In the genomic region with DNA sequence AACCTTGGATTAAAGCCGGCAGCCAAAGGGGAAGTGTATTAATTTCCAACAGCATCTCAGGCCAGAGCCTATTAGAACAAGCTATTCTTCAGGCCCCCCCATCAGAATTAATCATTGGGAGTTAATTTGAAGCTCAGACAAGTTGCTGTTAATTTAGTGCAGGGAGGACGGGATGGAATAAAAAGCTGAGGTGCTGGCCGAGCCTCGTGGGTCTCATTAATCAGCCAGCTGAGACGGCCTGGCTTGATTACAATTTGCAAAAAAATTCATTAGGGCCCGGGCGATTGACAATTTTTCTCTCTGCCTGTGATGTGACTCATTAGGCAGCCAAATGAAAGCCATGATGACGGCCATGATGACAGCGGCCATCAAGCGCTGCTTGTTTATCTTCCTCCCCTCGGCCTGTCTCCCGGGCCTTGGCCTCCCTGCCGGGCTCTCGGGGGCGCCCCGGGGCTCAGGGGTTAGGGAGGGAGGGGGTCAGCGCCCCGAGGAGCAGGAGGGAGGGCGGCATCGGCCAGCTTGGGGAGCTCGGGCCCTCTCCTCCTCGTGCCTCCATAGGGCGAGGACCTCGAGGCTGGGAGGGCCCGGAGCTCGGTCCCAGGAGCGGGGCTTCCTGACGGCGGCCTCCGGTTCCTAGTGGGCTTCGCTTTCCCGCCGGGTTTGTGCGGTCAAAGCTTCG, we compare ENCODE assay signal across 26 cellular contexts. TPM values are rescaled to one million over a fixed set of nuclear protein-coding genes. Genes with fewer than 3 reads are reported as not detected.
DNase-seq lines count a peak whose midpoint lies in the region; ATAC-seq and TF ChIP-seq lines count a peak whose summit lies in the region.
"Had no signal": no experiment of that assay in that cellular context is flagged by ENCODE, and none has a peak within 500 bp of the region (broad histone marks: within the 10 kb centered on the region; RNA-seq: fewer than 3 reads in every experiment).

No MANE protein-coding gene starts in this region.

- H3K4me1 ChIP-seq in GM23338 (ENCODE audit: insufficient read depth), result peaks cover 57% of the 10 kb centered on the region

- no peaks in the 10 kb centered on the region for H3K79me2 ChIP-seq in GM23338 (replicated peaks; ENCODE audit: insufficient read depth)

- DNase-seq in AG20443 (ENCODE audit: low spot score) (peak; percentile 14), GM23338 (ENCODE audit: low spot score) (peak; percentile 50), endothelial cell (ENCODE audit: low spot score) (no peak), neural crest cell (ENCODE audit: low read depth, low spot score) (no peak), NCI-H2029 (lab: John Stamatoyannopoulos, UW) (no peak), NCI-H2227 (lab: John Stamatoyannopoulos, UW; ENCODE audit: unreplicated experiment) (no peak)
- DNase-seq: activated CD8-positive, alpha-beta T cell treated with anti-CD3 and anti-CD28 coated beads for 36 hours; activated T-cell treated with anti-CD3 and anti-CD28 coated beads, Interleukin-2, amount 50 U/mL, for 72 hours; CD8-positive, alpha-beta memory T cell; EL; heart left ventricle; Kasumi-1; kidney; natural killer cell; NCI-H1092 treated with DMSO at 0.1 percent for 48 hours; NCI-H69; stimulated activated naive CD4-positive, alpha-beta T cell treated with Interleukin-2 at 50 U/mL for 16 hours; T-helper 17 cell; transverse colon; WERI-Rb-1 had no signal

- peaks cover 4% of the 10 kb centered on the region; the same call in 1 of the 3 replicates for H3K9me3 Mint-ChIP-seq in GM23338
- no peaks in the 10 kb centered on the region for H3K9me3 Mint-ChIP-seq in endothelial cell (ENCODE audit: unreplicated experiment)
- no peaks in the 10 kb centered on the region for H3K9me3 Mint-ChIP-seq in neural crest cell
- H3K9me3 Mint-ChIP-seq: activated CD8-positive, alpha-beta T cell treated with anti-CD3 and anti-CD28 coated beads for 36 hours; activated T-cell treated with anti-CD3 and anti-CD28 coated beads, Interleukin-2, amount 50 U/mL, for 72 hours; CD8-positive, alpha-beta memory T cell; memory B cell; natural killer cell had no signal

- H3K27ac Mint-ChIP-seq in GM23338 (no peak overlapping the region), endothelial cell (ENCODE audit: unreplicated experiment) (no peak overlapping the region), neural crest cell (ENCODE audit: unreplicated experiment) (no peak overlapping the region)
- H3K27ac Mint-ChIP-seq: activated CD8-positive, alpha-beta T cell treated with anti-CD3 and anti-CD28 coated beads for 36 hours; activated naive CD8-positive, alpha-beta T cell; activated T-cell treated with anti-CD3 and anti-CD28 coated beads, Interleukin-2, amount 50 U/mL, for 72 hours; CD8-positive, alpha-beta memory T cell; memory B cell; natural killer cell; T-helper 17 cell had no signal

- peaks cover 41% of the 10 kb centered on the region for H3F3A ChIP-seq in GM23338 (replicated peaks; ENCODE audit: low read depth)

- H3K4me2 ChIP-seq in GM23338, result peak overlapping the region; percentile 87

- H3K4me3 Mint-ChIP-seq in GM23338 (peak overlapping the region; percentile 41), endothelial cell (ENCODE audit: unreplicated experiment) (peak overlapping the region; percentile 67), neural crest cell (peak overlapping the region; percentile 75)
- H3K4me3 Mint-ChIP-seq: activated CD8-positive, alpha-beta T cell treated with anti-CD3 and anti-CD28 coated beads for 36 hours; activated naive CD8-positive, alpha-beta T cell; activated T-cell treated with anti-CD3 and anti-CD28 coated beads, Interleukin-2, amount 50 U/mL, for 72 hours; memory B cell; natural killer cell; T-helper 17 cell had no signal

- no peak for ATAC-seq in GM23338
- ATAC-seq in HG02798 (IDR thresholded peaks at IDR 0.05; ENCODE audit: poor library complexity, unreplicated experiment), result no peak
- no peak for ATAC-seq in GM21367 (IDR thresholded peaks at IDR 0.05; ENCODE audit: unreplicated experiment)
- ATAC-seq: activated CD8-positive, alpha-beta T cell treated with anti-CD3 and anti-CD28 coated beads for 36 hours; activated T-cell treated with anti-CD3 and anti-CD28 coated beads, Interleukin-2, amount 50 U/mL, for 72 hours; natural killer cell; T-helper 17 cell had no signal

- H3K27ac ChIP-seq in GM23338 (ENCODE audit: low read depth), result no peak overlapping the region
- H3K27ac ChIP-seq: heart left ventricle, SJSA1, transverse colon, WERI-Rb-1 had no signal

- H3K4me1 Mint-ChIP-seq in GM23338 (peaks cover 58% of the 10 kb centered on the region), endothelial cell (ENCODE audit: unreplicated experiment) (peaks cover 19% of the 10 kb centered on the region), neural crest cell (peaks cover 35% of the 10 kb centered on the region)

- H4K20me1 ChIP-seq in GM23338 (replicated peaks; ENCODE audit: insufficient read depth), result peaks cover 13% of the 10 kb centered on the region

- H3K27me3 ChIP-seq in GM23338 (ENCODE audit: insufficient read depth), result peaks cover 100% of the 10 kb centered on the region
- H3K27me3 ChIP-seq: SJSA1 had no signal

- no peaks in the 10 kb centered on the region for H3K9me2 ChIP-seq in GM23338 (ENCODE audit: insufficient read depth)

- H3K36me3 ChIP-seq in GM23338 (ENCODE audit: insufficient read depth), result no peaks in the 10 kb centered on the region
- H3K36me3 ChIP-seq: heart left ventricle, transverse colon, WERI-Rb-1 had no signal

- H3K4me3 ChIP-seq in GM23338, result peak overlapping the region; percentile 61
- H3K4me3 ChIP-seq: SJSA1 had no signal

- H3K36me3 Mint-ChIP-seq in GM23338 (ENCODE audit: low read depth) (peaks cover 17% of the 10 kb centered on the region), endothelial cell (ENCODE audit: low read depth, unreplicated experiment) (peaks cover 7% of the 10 kb centered on the region), neural crest cell (ENCODE audit: low read depth) (peaks cover 3% of the 10 kb centered on the region)
- H3K36me3 Mint-ChIP-seq: activated naive CD8-positive, alpha-beta T cell; CD8-positive, alpha-beta memory T cell; memory B cell; natural killer cell had no signal

- H2AFZ ChIP-seq in GM23338, result peak overlapping the region; percentile 74; the same call in 1 of the 2 replicates

- peaks cover 90% of the 10 kb centered on the region for H3K27me3 Mint-ChIP-seq in GM23338 (ENCODE audit: insufficient read depth, low read depth, poor library complexity)
- H3K27me3 Mint-ChIP-seq in endothelial cell (ENCODE audit: unreplicated experiment), result peaks cover 42% of the 10 kb centered on the region
- H3K27me3 Mint-ChIP-seq in neural crest cell (ENCODE audit: low read depth), result peaks cover 75% of the 10 kb centered on the region

- no peak for TF ChIP-seq CTCF in GM23338 (conservative IDR thresholded peaks at IDR 0.05; ENCODE audit: low read depth in 2 of 2)
- TF ChIP-seq CTCF in endothelial cell (IDR thresholded peaks at IDR 0.05; ENCODE audit: unreplicated experiment), result no peak
- TF ChIP-seq CTCF in neural crest cell (conservative IDR thresholded peaks at IDR 0.05), result no peak

TF ChIP-seq in GM23338, 12 proteins besides CTCF, POLR2A, EP300 and RAD21:
- TF ChIP-seq EZH2 (IDR thresholded peaks at IDR 0.05; ENCODE audit: low read depth, unreplicated experiment), result peak; percentile 60
- no peak for TF ChIP-seq STAT1 (IDR thresholded peaks at IDR 0.05; ENCODE audit: unreplicated experiment)

RNA-seq across cellular contexts. Expression of gene GBX2, which starts 5.2 kb away (rescaled TPM):
- total RNA-seq in GM23338 (2014; rRNA removed; shearing (Covaris generic)), result 0.50 and 1.3 TPM in 2 replicates
- polyA plus RNA-seq in GM23338 (2016; fragmentation: Nextera tagmentation; extraction: Ambion mirVana), result 0.87 and 0.99 TPM in 2 replicates
- total RNA-seq in endothelial cell (ENCODE audit: unreplicated experiment), result 3.5 TPM
- 21.3 and 21.9 TPM in 2 replicates for total RNA-seq in neural crest cell
- total RNA-seq: activated CD8-positive, alpha-beta T cell treated with anti-CD3 and anti-CD28 coated beads for 36 hours; activated T-cell treated with anti-CD3 and anti-CD28 coated beads, Interleukin-2, amount 50 U/mL, for 72 hours; CD8-positive, alpha-beta memory T cell; HT-29; kidney; natural killer cell; T-helper 17 cell; transverse colon had no signal
- polyA plus RNA-seq: CD8-positive, alpha-beta memory T cell had no signal

Comparison
In these comparisons a context has a peak if more than half of its experiments do, and no peak if none do; other contexts are left out.
1. DNase-seq: peak in AG20443 (single experiment) and GM23338 (single experiment); none in endothelial cell (single experiment), neural crest cell (single experiment), NCI-H2029 (single experiment) and NCI-H2227 (single experiment).
2. Peak in every context shown above with its lines, with median percentiles within 50 percentile points of each other: H3K4me3 Mint-ChIP-seq.